3 cellular contexts compared by ENCODE assay signal in the genomic region with DNA sequence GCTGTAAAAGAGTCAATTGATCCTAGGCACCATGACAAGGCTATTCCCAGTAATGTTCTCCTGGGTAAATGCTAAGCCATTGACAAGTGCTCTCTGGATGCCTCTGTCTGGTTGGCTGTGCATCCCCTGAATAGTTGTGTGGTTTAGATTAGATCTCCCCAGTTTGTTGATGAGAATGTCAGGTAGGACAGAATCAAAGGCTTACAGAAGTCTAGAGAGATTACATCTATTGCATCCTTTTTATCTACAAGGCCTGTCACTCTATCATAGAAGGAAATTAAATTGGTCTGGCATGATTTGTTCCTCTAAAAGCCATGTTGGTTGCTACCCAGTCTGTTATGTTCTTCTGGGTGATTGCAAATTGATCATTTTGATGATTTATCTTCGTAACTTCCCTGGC.
"Had no signal": no experiment of that assay in that cellular context is flagged by ENCODE, and none has a peak within 500 bp of the region (broad histone marks: within the 10 kb centered on the region; RNA-seq: fewer than 3 reads in every experiment).

No MANE protein-coding gene starts in this region.

- ATAC-seq: GM12878 had no signal

- H3K4me3 ChIP-seq: GM12878 had no signal

- DNase-seq: GDM1, GF-D8 had no signal
